20 cellular contexts compared by ENCODE assay signal in the genomic region with DNA sequence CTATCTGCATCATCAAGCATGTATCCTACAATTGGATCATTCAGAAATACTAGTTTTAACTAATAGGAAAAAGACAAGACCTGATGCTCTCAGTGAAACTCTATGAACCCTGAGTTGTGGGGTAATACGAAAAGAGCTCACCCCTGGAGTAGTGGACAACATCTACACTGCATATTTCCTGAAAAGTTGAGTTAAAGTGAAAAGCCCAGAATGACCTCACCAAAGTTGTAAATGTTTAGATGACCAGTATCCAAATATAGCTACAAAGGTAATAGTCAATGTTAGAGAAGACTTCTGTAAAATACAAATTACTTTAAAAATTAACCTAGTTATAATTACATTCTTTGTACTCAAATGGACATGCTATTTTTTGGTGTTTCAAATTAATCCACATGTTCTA. TPM values are rescaled to one million over a fixed set of nuclear protein-coding genes. Genes with fewer than 3 reads are reported as not detected.
DNase-seq lines count a peak whose midpoint lies in the region; ATAC-seq and TF ChIP-seq lines count a peak whose summit lies in the region.
"Had no signal": no experiment of that assay in that cellular context is flagged by ENCODE, and none has a peak within 500 bp of the region (broad histone marks: within the 10 kb centered on the region; RNA-seq: fewer than 3 reads in every experiment).

No MANE protein-coding gene starts in this region.

- intact Hi-C loops in MCF 10A (cut with micrococcal nuclease): no loop called here
- intact Hi-C loops in breast epithelium (cut with DNase I; ENCODE audit: low total_unique reads): no loop called here

- TF ChIP-seq POLR2A in breast epithelium (IDR thresholded peaks at IDR 0.05): no peak

- H3K27ac Mint-ChIP-seq in MCF 10A (ENCODE audit: low read depth, unreplicated experiment) (peak overlapping the region; percentile 28), type B pancreatic cell (no peak overlapping the region)
- H3K27ac Mint-ChIP-seq: GM23338; naive thymus-derived CD8-positive, alpha-beta T cell; T-helper 1 cell treated with Interleukin-12 subunit alpha and Interleukin-12 subunit beta and Interleukin-4 antibody, amounts not matched to agents 30 μg/mL and 1 μg/mL, for 36 hours had no signal

- no peaks in the 10 kb centered on the region for H3K9me3 ChIP-seq in breast epithelium
- H3K9me3 ChIP-seq: colonic mucosa, right atrium auricular region had no signal

- H3K4me3 ChIP-seq in breast epithelium: no peak overlapping the region
- H3K4me3 ChIP-seq: colonic mucosa, GM23338, right atrium auricular region had no signal

- CTCF ChIA-PET in MCF 10A (lab: Yijun Ruan, JAX): interaction anchor here (1.7 to 2.8 kb wide), 2 partner anchors 13 to 106 kb away, joined by 5 to 11 read pairs; no protein-coding TSS in a partner anchor

- peaks cover 14% of the 10 kb centered on the region for H3K36me3 Mint-ChIP-seq in MCF 10A (ENCODE audit: insufficient read depth, unreplicated experiment)
- H3K36me3 Mint-ChIP-seq in type B pancreatic cell: peaks cover 11% of the 10 kb centered on the region

- TF ChIP-seq CTCF in MCF 10A (IDR thresholded peaks at IDR 0.05; ENCODE audit: unreplicated experiment): no peak
- TF ChIP-seq CTCF in breast epithelium (IDR thresholded peaks at IDR 0.05): no peak
- TF ChIP-seq CTCF in type B pancreatic cell (conservative IDR thresholded peaks at IDR 0.05): no peak

- DNase-seq in MCF 10A (ENCODE audit: unreplicated experiment): no peak
- DNase-seq in breast epithelium (ENCODE audit: low spot score in 2 of 2): no peak
- DNase-seq in NCI-H1092 (lab: John Stamatoyannopoulos, UW): no peak
- no peak for DNase-seq in NK-92 (lab: John Stamatoyannopoulos, UW; ENCODE audit: unreplicated experiment)
- no peak for DNase-seq in type B pancreatic cell (ENCODE audit: extremely low spot score, unreplicated experiment)
- DNase-seq: activated CD4-positive, alpha-beta T cell treated with anti-CD3 and anti-CD28 coated beads for 48 hours; colonic mucosa; naive thymus-derived CD8-positive, alpha-beta T cell; NCI-H1092 treated with DMSO at 0.1 percent for 48 hours; NCI-H2081; NCI-H446; NK-92 treated with Interleukin-12 subunit alpha and Interleukin-12 subunit beta, amount 100 ng/mL, for 24 hours had no signal

- H3K4me1 ChIP-seq in breast epithelium: no peaks in the 10 kb centered on the region
- H3K4me1 ChIP-seq: colonic mucosa, right atrium auricular region had no signal

- peaks cover 0 to under 1% of the 10 kb centered on the region in 2 donors for H3K27me3 ChIP-seq in breast epithelium
- H3K27me3 ChIP-seq: colonic mucosa, right atrium auricular region had no signal

- no peaks in the 10 kb centered on the region for H3K9me3 Mint-ChIP-seq in MCF 10A (ENCODE audit: unreplicated experiment)
- peaks cover 8% of the 10 kb centered on the region for H3K9me3 Mint-ChIP-seq in type B pancreatic cell
- H3K9me3 Mint-ChIP-seq: GM23338; naive thymus-derived CD8-positive, alpha-beta T cell; T-helper 1 cell treated with Interleukin-12 subunit alpha and Interleukin-12 subunit beta and Interleukin-4 antibody, amounts not matched to agents 30 μg/mL and 1 μg/mL, for 36 hours had no signal

- H3K36me3 ChIP-seq in breast epithelium: no peaks in the 10 kb centered on the region
- H3K36me3 ChIP-seq: colonic mucosa, right atrium auricular region had no signal

- H3K27ac ChIP-seq in breast epithelium: no peak overlapping the region
- H3K27ac ChIP-seq: 22Rv1, colonic mucosa, right atrium auricular region had no signal

- no TSS peak for BruUV-seq in MCF 10A (replicated peaks; lab: Mats Ljungman, UMichigan)

- ATAC-seq in HG02610 (IDR thresholded peaks at IDR 0.05; ENCODE audit: unreplicated experiment) (peak; percentile 46), HG03159 (IDR thresholded peaks at IDR 0.05; ENCODE audit: unreplicated experiment) (peak; percentile 42), SK-N-SH treated with all-trans-retinoic acid at 6 μM for 48 hours (no peak)
- ATAC-seq: GM23338; naive thymus-derived CD8-positive, alpha-beta T cell; Panc1 had no signal

- H3K4me1 Mint-ChIP-seq in MCF 10A (ENCODE audit: insufficient read depth, unreplicated experiment) (peaks cover 24% of the 10 kb centered on the region), type B pancreatic cell (ENCODE audit: unreplicated experiment) (no peaks in the 10 kb centered on the region)

- H3K27me3 Mint-ChIP-seq in MCF 10A (ENCODE audit: insufficient read depth, unreplicated experiment) (peaks cover 25% of the 10 kb centered on the region), type B pancreatic cell (no peaks in the 10 kb centered on the region)
- H3K27me3 Mint-ChIP-seq: naive thymus-derived CD8-positive, alpha-beta T cell had no signal

- H3K4me3 Mint-ChIP-seq in MCF 10A (ENCODE audit: unreplicated experiment): no peak overlapping the region
- no peak overlapping the region for H3K4me3 Mint-ChIP-seq in type B pancreatic cell
- H3K4me3 Mint-ChIP-seq: GM23338; naive thymus-derived CD8-positive, alpha-beta T cell; T-helper 1 cell treated with Interleukin-12 subunit alpha and Interleukin-12 subunit beta and Interleukin-4 antibody, amounts not matched to agents 30 μg/mL and 1 μg/mL, for 36 hours had no signal

- POLR2A ChIA-PET in MCF 10A (lab: Yijun Ruan, JAX): interaction anchor here (0.6 to 2.8 kb wide), 2 partner anchors 9 to 54 kb away, joined by 3 to 14 read pairs; partner anchors contain the start of gene RPGR

TF ChIP-seq in SK-N-SH treated with all-trans-retinoic acid at 6 μM for 48 hours, 23 proteins besides CTCF, POLR2A, EP300 and RAD21:
- TF ChIP-seq ISL1 (CRISPR knock-in tag; IDR thresholded peaks at IDR 0.05) (no peak), ZNF565 (CRISPR knock-in tag; conservative IDR thresholded peaks at IDR 0.05; ENCODE audit: low read depth) (no peak), TOX (CRISPR knock-in tag; IDR thresholded peaks at IDR 0.05; ENCODE audit: borderline replicate concordance) (no peak), SNAI2 (CRISPR knock-in tag; IDR thresholded peaks at IDR 0.05) (no peak), ZFP30 (CRISPR knock-in tag; IDR thresholded peaks at IDR 0.05) (no peak)

RNA-seq across cellular contexts. Expression of gene SRPX, which starts 52.8 kb away (rescaled TPM):
- total RNA-seq in MCF 10A (2022) (7.4 and 9.4 TPM in 2 replicates), breast epithelium (100 to 1,000 TPM; 108 to 415 (median 168) TPM), type B pancreatic cell (ENCODE audit: low replicate concordance) (2.6 and 8.4 TPM in 2 replicates)
- total RNA-seq: naive thymus-derived CD8-positive, alpha-beta T cell had no signal

RNA-seq across cellular contexts. Expression of gene RPGR, which starts 53.9 kb away (rescaled TPM):
- total RNA-seq in MCF 10A (2022): 18.9 and 23.8 TPM in 2 replicates
- total RNA-seq in breast epithelium: 10 to 100 TPM; 33.1 to 40.3 (median 38.6) TPM
- total RNA-seq in type B pancreatic cell (ENCODE audit: low replicate concordance): 8.4 and 13.2 TPM in 2 replicates

Comparison
In these comparisons a context has a peak if more than half of its experiments do, and no peak if none do; other contexts are left out.
1. RNA of gene SRPX, which starts 52.8 kb away (total RNA-seq): 108 to 415 TPM in breast epithelium; 7.4 to 9.4 TPM in MCF 10A and 2.6 to 8.4 TPM in type B pancreatic cell; every median in the first group is over 10 times any median in the second.